Comparison of ENCODE assay signal across 19 cellular contexts in the genomic region with DNA sequence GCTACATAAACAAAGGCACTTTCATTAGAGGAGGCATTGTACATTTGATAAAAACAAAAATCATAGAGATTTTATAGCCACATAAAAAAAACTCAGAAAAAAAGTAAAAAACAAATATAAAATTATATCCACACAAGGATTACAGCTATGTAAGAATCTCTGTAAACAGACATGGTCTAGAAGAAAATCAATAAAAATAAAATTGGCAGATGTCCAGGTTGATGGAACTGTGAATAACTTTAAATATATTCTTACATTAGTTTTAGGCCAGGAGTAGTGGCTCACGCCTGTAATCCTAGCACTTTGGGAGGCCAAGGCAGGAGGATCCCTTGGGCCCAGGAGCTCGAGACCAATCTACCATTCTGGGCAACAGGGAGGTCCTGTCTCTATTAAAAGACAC. TPM values are rescaled to one million over a fixed set of nuclear protein-coding genes. Genes with fewer than 3 reads are reported as not detected.
DNase-seq lines count a peak whose midpoint lies in the region; TF ChIP-seq lines count a peak whose summit lies in the region.
"Had no signal": no experiment of that assay in that cellular context is flagged by ENCODE, and none has a peak within 500 bp of the region (broad histone marks: within the 10 kb centered on the region; RNA-seq: fewer than 3 reads in every experiment).

No MANE protein-coding gene starts in this region.

- TF ChIP-seq POLR2A in esophagus muscularis mucosa (IDR thresholded peaks at IDR 0.05; ENCODE audit: low read depth): no peak
- no peak for TF ChIP-seq POLR2A in spleen (IDR thresholded peaks at IDR 0.05)

- H3K4me1 Mint-ChIP-seq in endothelial cell (ENCODE audit: unreplicated experiment): no peaks in the 10 kb centered on the region
- H3K4me1 Mint-ChIP-seq: CD8-positive, alpha-beta memory T cell had no signal

- no peaks in the 10 kb centered on the region for H3K27me3 Mint-ChIP-seq in endothelial cell (ENCODE audit: unreplicated experiment)
- H3K27me3 Mint-ChIP-seq: B cell; CD4-positive, alpha-beta T cell; CD8-positive, alpha-beta memory T cell had no signal

- H3K27ac Mint-ChIP-seq in endothelial cell (ENCODE audit: unreplicated experiment): no peak overlapping the region
- H3K27ac Mint-ChIP-seq: B cell; CD14-positive monocyte; CD4-positive, alpha-beta T cell; CD8-positive, alpha-beta memory T cell had no signal

- TF ChIP-seq EP300 in esophagus muscularis mucosa (IDR thresholded peaks at IDR 0.05): no peak

- H3K4me3 Mint-ChIP-seq in endothelial cell (ENCODE audit: unreplicated experiment): no peak overlapping the region
- H3K4me3 Mint-ChIP-seq: B cell; CD14-positive monocyte; CD4-positive, alpha-beta T cell; CD8-positive, alpha-beta memory T cell had no signal

- H3K27ac ChIP-seq in esophagus muscularis mucosa (replicated peaks in 1 of 4) (peak overlapping the region in 3 of 4 donors; percentile 65 to 77 (median 72)), rectal smooth muscle tissue (ENCODE audit: low read depth, low read length) (peak overlapping the region; percentile 17), spleen (no peak overlapping the region)
- H3K27ac ChIP-seq: BLaER1, GM23248 had no signal

- H3K4me1 ChIP-seq in esophagus muscularis mucosa (peaks cover 0 to 50% (median 33%) of the 10 kb centered on the region in 4 donors), rectal smooth muscle tissue (ENCODE audit: control insufficient read depth, insufficient read depth, low read length) (peaks cover 17% of the 10 kb centered on the region), spleen (peaks cover 0 to 11% (median 4%) of the 10 kb centered on the region in 6 donors)

- no peaks in the 10 kb centered on the region for H3K9me3 Mint-ChIP-seq in endothelial cell (ENCODE audit: unreplicated experiment)
- H3K9me3 Mint-ChIP-seq: CD4-positive, alpha-beta T cell; CD8-positive, alpha-beta memory T cell had no signal

- intact Hi-C loops in esophagus muscularis mucosa (cut with DNase I): no loop called here
- intact Hi-C loops in spleen (cut with DNase I; ENCODE audit: low total_unique reads): no loop called here

- H3K27me3 ChIP-seq in esophagus muscularis mucosa (no peaks in the 10 kb centered on the region), rectal smooth muscle tissue (ENCODE audit: control insufficient read depth, insufficient read depth, low read length) (no peaks in the 10 kb centered on the region), spleen (replicated peaks in 1 of 7) (no peaks in the 10 kb centered on the region)
- H3K27me3 ChIP-seq: BLaER1 had no signal

- TF ChIP-seq CTCF in LNCaP clone FGC (IDR thresholded peaks at IDR 0.05; ENCODE audit: control insufficient read depth, extremely low read depth, insufficient read depth) (no peak), esophagus muscularis mucosa (IDR thresholded peaks at IDR 0.05) (no peak), endothelial cell (IDR thresholded peaks at IDR 0.05; ENCODE audit: unreplicated experiment) (no peak), spleen (IDR thresholded peaks at IDR 0.05 in 8 of 11, conservative IDR thresholded peaks at IDR 0.05 in 3 of 11) (no peak)

- 98% methylated on average over 2 of the region's 2 CpGs for WGBS in esophagus muscularis mucosa
- WGBS in spleen, 5 donors: 90 to 99% (median 92%) methylated on average over 2 of the region's 2 CpGs

- H3K4me3 ChIP-seq in LNCaP clone FGC (ENCODE audit: low read depth, low read length): no peak overlapping the region
- no peak overlapping the region for H3K4me3 ChIP-seq in esophagus muscularis mucosa
- no peak overlapping the region for H3K4me3 ChIP-seq in rectal smooth muscle tissue (ENCODE audit: low read length)
- no peak overlapping the region for H3K4me3 ChIP-seq in spleen
- H3K4me3 ChIP-seq: BLaER1, GM12878, GM23248 had no signal

- H3K36me3 ChIP-seq in esophagus muscularis mucosa (peaks cover 13 to 60% (median 38%) of the 10 kb centered on the region in 4 donors), rectal smooth muscle tissue (ENCODE audit: control insufficient read depth, insufficient read depth, low read length) (peaks cover 7% of the 10 kb centered on the region), spleen (peaks cover 7 to 94% (median 66%) of the 10 kb centered on the region in 6 donors)

- H3K9me3 ChIP-seq in esophagus muscularis mucosa (no peaks in the 10 kb centered on the region), spleen (no peaks in the 10 kb centered on the region)

- H3K9ac ChIP-seq in rectal smooth muscle tissue (ENCODE audit: low read length): no peak overlapping the region
- H3K9ac ChIP-seq: BLaER1, GM23248 had no signal

- H3K36me3 Mint-ChIP-seq in endothelial cell (ENCODE audit: low read depth, unreplicated experiment): peaks cover 36% of the 10 kb centered on the region

- DNase-seq in LNCaP clone FGC (ENCODE audit: low read depth) (peak; percentile 81), esophagus muscularis mucosa (ENCODE audit: extremely low spot score) (no peak), endothelial cell (ENCODE audit: low spot score) (no peak), spleen (no peak)
- no peak for DNase-seq in activated T-cell treated with anti-CD3 and anti-CD28 coated beads, Interleukin-2, amount 50 U/mL, for 1 hour
- DNase-seq: CD4-positive, alpha-beta T cell; CD8-positive, alpha-beta memory T cell; DMS 273 treated with DMSO at 0.1 percent for 48 hours; DMS79; EL; GDM1; GM23248; H7; HCEC 1CT had no signal

RNA-seq across cellular contexts. Expression of a gene that starts 19.2 kb away (rescaled TPM):
- 1 to 10 TPM; 6.6 to 8.6 (median 7.9) TPM for total RNA-seq in esophagus muscularis mucosa
- total RNA-seq in endothelial cell (ENCODE audit: unreplicated experiment): 34.0 TPM
- total RNA-seq in spleen: 10 to 100 TPM; 10.8 to 19.0 (median 15.0) TPM
- 1 to 10 TPM; 3.4 to 4.8 (median 4.0) TPM for polyA plus RNA-seq in spleen

Comparison
In these comparisons a context has a peak if more than half of its experiments do, and no peak if none do; other contexts are left out.
1. H3K27ac ChIP-seq: peak in esophagus muscularis mucosa (3 of 4) and rectal smooth muscle tissue (single experiment); none in spleen (0 of 8).